ENCODE assay signal across 1 cellular context in the genomic region with DNA sequence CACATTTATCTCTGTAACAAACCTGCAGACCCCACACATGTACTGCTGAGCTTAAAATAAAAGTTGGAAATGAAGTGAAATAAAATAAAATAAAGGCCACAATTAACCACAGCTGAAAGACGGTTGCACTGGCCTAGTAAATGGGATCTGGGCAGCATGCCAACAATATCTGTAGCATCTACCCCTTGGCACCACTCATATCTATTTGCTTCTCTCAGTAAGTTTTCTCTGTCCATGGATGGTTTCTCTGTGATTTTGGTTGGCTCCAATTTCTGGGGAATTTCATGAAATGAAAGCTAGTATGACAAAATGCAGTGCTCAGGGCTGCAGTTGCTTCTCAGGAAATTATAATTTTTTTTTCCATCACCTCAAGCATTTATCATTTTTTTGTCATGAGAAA.
TF ChIP-seq lines count a peak whose summit lies in the region.

No MANE protein-coding gene starts in this region.

TF ChIP-seq in SK-N-SH treated with all-trans-retinoic acid at 6 μM for 48 hours, 23 proteins besides CTCF, POLR2A, EP300 and RAD21 (continued from another document):
- TF ChIP-seq, protein P1, sequence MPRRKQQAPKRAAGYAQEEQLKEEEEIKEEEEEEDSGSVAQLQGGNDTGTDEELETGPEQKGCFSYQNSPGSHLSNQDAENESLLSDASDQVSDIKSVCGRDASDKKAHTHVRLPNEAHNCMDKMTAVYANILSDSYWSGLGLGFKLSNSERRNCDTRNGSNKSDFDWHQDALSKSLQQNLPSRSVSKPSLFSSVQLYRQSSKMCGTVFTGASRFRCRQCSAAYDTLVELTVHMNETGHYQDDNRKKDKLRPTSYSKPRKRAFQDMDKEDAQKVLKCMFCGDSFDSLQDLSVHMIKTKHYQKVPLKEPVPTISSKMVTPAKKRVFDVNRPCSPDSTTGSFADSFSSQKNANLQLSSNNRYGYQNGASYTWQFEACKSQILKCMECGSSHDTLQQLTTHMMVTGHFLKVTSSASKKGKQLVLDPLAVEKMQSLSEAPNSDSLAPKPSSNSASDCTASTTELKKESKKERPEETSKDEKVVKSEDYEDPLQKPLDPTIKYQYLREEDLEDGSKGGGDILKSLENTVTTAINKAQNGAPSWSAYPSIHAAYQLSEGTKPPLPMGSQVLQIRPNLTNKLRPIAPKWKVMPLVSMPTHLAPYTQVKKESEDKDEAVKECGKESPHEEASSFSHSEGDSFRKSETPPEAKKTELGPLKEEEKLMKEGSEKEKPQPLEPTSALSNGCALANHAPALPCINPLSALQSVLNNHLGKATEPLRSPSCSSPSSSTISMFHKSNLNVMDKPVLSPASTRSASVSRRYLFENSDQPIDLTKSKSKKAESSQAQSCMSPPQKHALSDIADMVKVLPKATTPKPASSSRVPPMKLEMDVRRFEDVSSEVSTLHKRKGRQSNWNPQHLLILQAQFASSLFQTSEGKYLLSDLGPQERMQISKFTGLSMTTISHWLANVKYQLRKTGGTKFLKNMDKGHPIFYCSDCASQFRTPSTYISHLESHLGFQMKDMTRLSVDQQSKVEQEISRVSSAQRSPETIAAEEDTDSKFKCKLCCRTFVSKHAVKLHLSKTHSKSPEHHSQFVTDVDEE (CRISPR knock-in tag; IDR thresholded peaks at IDR 0.05) = no peak
- TF ChIP-seq ZFP30 (CRISPR knock-in tag; IDR thresholded peaks at IDR 0.05) (no peak), SNAI2 (CRISPR knock-in tag; IDR thresholded peaks at IDR 0.05) (no peak)
- TF ChIP-seq, protein P2, sequence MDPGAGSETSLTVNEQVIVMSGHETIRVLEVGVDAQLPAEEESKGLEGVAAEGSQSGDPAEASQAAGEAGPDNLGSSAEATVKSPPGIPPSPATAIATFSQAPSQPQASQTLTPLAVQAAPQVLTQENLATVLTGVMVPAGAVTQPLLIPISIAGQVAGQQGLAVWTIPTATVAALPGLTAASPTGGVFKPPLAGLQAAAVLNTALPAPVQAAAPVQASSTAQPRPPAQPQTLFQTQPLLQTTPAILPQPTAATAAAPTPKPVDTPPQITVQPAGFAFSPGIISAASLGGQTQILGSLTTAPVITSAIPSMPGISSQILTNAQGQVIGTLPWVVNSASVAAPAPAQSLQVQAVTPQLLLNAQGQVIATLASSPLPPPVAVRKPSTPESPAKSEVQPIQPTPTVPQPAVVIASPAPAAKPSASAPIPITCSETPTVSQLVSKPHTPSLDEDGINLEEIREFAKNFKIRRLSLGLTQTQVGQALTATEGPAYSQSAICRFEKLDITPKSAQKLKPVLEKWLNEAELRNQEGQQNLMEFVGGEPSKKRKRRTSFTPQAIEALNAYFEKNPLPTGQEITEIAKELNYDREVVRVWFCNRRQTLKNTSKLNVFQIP (CRISPR knock-in tag; IDR thresholded peaks at IDR 0.05; ENCODE audit: borderline replicate concordance, low read depth) = no peak
